ENCODE assay signal across 8 cellular contexts in genomic region chr16:81003610-81004460, GRCh38. TPM values are rescaled to one million over a fixed set of nuclear protein-coding genes. Genes with fewer than 3 reads are reported as not detected.
DNase-seq lines count a peak whose midpoint lies in the region; ATAC-seq, FAIRE-seq and TF ChIP-seq lines count a peak whose summit lies in the region.

No MANE protein-coding gene starts in this region.

- peaks cover 91% of the 10 kb centered on the region for H3K79me2 ChIP-seq in KMS-11 (ENCODE audit: insufficient read depth, low read depth)

- no peak overlapping the region for H2AFZ ChIP-seq in KMS-11 (ENCODE audit: low read depth)

- H4K20me1 ChIP-seq in KMS-11 (ENCODE audit: insufficient read depth) = peaks cover 4% of the 10 kb centered on the region; the same call in 1 of the 2 replicates

- no peak for TF ChIP-seq RAD21 in A549 (conservative IDR thresholded peaks at IDR 0.05 in 1 of 2, IDR thresholded peaks at IDR 0.05 in 1 of 2)

- H3K27ac ChIP-seq in A549 = peak overlapping the region in 1 of 2 experiments; percentile 19; a peak in 1 of 6 replicates
- H3K27ac ChIP-seq in KMS-11 = peak overlapping the region; percentile 14; the same call in 1 of the 2 replicates
- H3K27ac ChIP-seq in mucosa of rectum (ENCODE audit: low read depth in 2 of 2, low read length in 2 of 2) = peak overlapping the region; percentile 48 to 58

- CTCF ChIA-PET in A549 (lab: Yijun Ruan, JAX) = interaction anchor here (0.6 to 6.1 kb wide), 34 partner anchors 9 to 739 kb away, joined by 3 to 33 read pairs (median 5); partner anchors contain the start of gene ATMIN

- TF ChIP-seq POLR2A in A549 (IDR thresholded peaks at IDR 0.05; ENCODE audit: low read length) = no peak

- H3K9ac ChIP-seq in KMS-11 (peak overlapping the region; percentile 3; the same call in 1 of the 2 replicates), mucosa of rectum (ENCODE audit: low read depth in 1 of 2, low read length in 2 of 2) (peak overlapping the region; percentile 10 to 49)

- no peaks in the 10 kb centered on the region for H3K9me3 ChIP-seq in A549
- no peaks in the 10 kb centered on the region for H3K9me3 ChIP-seq in mucosa of rectum (ENCODE audit: control insufficient read depth in 2 of 2, low read length in 2 of 2)

- no peak for FAIRE-seq in A549 (lab: Jason Lieb, UNC)

- H3K4me1 ChIP-seq in A549 (peaks cover 24% of the 10 kb centered on the region), KMS-11 (ENCODE audit: low read depth, poor library complexity, severe bottlenecking) (peaks cover 47% of the 10 kb centered on the region), mucosa of rectum (ENCODE audit: control insufficient read depth in 2 of 2, insufficient read depth in 2 of 2, low read length in 2 of 2) (peaks cover 17 to 22% of the 10 kb centered on the region in 2 donors)

- no peak for ATAC-seq in A549
- no peak for ATAC-seq in HG03442 (IDR thresholded peaks at IDR 0.05; ENCODE audit: unreplicated experiment)
- ATAC-seq in HG03139 (IDR thresholded peaks at IDR 0.05; ENCODE audit: unreplicated experiment) = no peak

- H3K27me3 ChIP-seq in KMS-11 (ENCODE audit: insufficient read depth, low read depth) (no peaks in the 10 kb centered on the region), mucosa of rectum (ENCODE audit: control insufficient read depth in 2 of 2, insufficient read depth in 2 of 2, low read length in 2 of 2) (no peaks in the 10 kb centered on the region)

- 74% methylated on average over 11 of the region's 11 CpGs for WGBS in A549 (ENCODE audit: missing lambda C conversion rate)

- POLR2A ChIA-PET in A549 (lab: Yijun Ruan, JAX) = no interaction called here

- H3K36me3 ChIP-seq in KMS-11 (ENCODE audit: insufficient read depth) = no peaks in the 10 kb centered on the region
- H3K36me3 ChIP-seq in mucosa of rectum (ENCODE audit: control insufficient read depth in 2 of 2, insufficient read depth in 2 of 2, low read length in 2 of 2) = no peaks in the 10 kb centered on the region

- no peak overlapping the region for H3K4me3 ChIP-seq in A549
- H3K4me3 ChIP-seq in KMS-11 (IDR thresholded peaks at IDR 0.05; ENCODE audit: insufficient read depth, low read depth, low read length) = no peak overlapping the region
- H3K4me3 ChIP-seq in mucosa of rectum (ENCODE audit: low read length in 2 of 2) = peak overlapping the region; percentile 48 to 66

- no peak for TF ChIP-seq EP300 in A549 (IDR thresholded peaks at IDR 0.05)

- no peak for DNase-seq in A549 (ENCODE audit: low read depth in 1 of 2, low spot score in 1 of 2)
- DNase-seq in amniotic epithelial cell (ENCODE audit: low read depth) = peak; percentile 81
- DNase-seq in HUDEP-2 (lab: John Stamatoyannopoulos, UW; ENCODE audit: unreplicated experiment in 76 of 76) = no peak
- DNase-seq in globus pallidus (ENCODE audit: low spot score) = no peak

- peak overlapping the region; percentile 96 for H3K4me2 ChIP-seq in A549
- peak overlapping the region; percentile 70 for H3K4me2 ChIP-seq in KMS-11

- no peak for TF ChIP-seq CTCF in A549 (IDR thresholded peaks at IDR 0.05)
- TF ChIP-seq CTCF in KMS-11 (conservative IDR thresholded peaks at IDR 0.05; ENCODE audit: low read depth, low read length) = no peak

TF ChIP-seq in A549, 52 proteins besides CTCF, POLR2A, EP300 and RAD21:
- TF ChIP-seq EHF (CRISPR knock-in tag; IDR thresholded peaks at IDR 0.05) = no peak
- no peak for TF ChIP-seq RFX5 (IDR thresholded peaks at IDR 0.05)
- TF ChIP-seq SREBF2 (IDR thresholded peaks at IDR 0.05) = no peak
- TF ChIP-seq HOXB5 (CRISPR knock-in tag; IDR thresholded peaks at IDR 0.05) = no peak
- TF ChIP-seq ZNF302 (CRISPR knock-in tag; IDR thresholded peaks at IDR 0.05) = no peak
- TF ChIP-seq KDM1A (IDR thresholded peaks at IDR 0.05; ENCODE audit: low read depth) = no peak
- no peak for TF ChIP-seq RCOR1 (IDR thresholded peaks at IDR 0.05; ENCODE audit: low read depth, low read length)
- no peak for TF ChIP-seq GATA3 (IDR thresholded peaks at IDR 0.05; ENCODE audit: borderline replicate concordance)

RNA-seq across cellular contexts. Expression of gene CMC2, which starts 2.9 kb away (rescaled TPM):
- polyA plus RNA-seq in A549 (2011; rRNA removed) (185 and 207 TPM in 2 replicates), A549 (2017; fragmentation: RNase III; extraction: RNeasy Plus Mini Kit Qiagen cat#74134 plus additional on column Dnase treatment) (136 to 143 TPM (median 141 TPM) in 3 replicates)
- 175 and 179 TPM in 2 replicates for polyA plus RNA-seq in A549 (2012; cell fraction: cytosol; rRNA removed)
- polyA plus RNA-seq in A549 (2012; cell fraction: nucleus; rRNA removed) = 72.0 and 85.7 TPM in 2 replicates
- polyA minus RNA-seq in A549 (2011; rRNA and poly(A)+ RNA removed) = 17.3 and 18.5 TPM in 2 replicates

RNA-seq across cellular contexts. Expression of gene CENPN, which starts 3.2 kb away (rescaled TPM):
- polyA plus RNA-seq in A549 (2011; rRNA removed) = 89.5 and 101 TPM in 2 replicates
- polyA plus RNA-seq in A549 (2012; cell fraction: cytosol; rRNA removed) = 54.4 and 65.0 TPM in 2 replicates
- 12.5 and 17.8 TPM in 2 replicates for polyA plus RNA-seq in A549 (2012; cell fraction: nucleus; rRNA removed)
- 68.4 to 84.3 TPM (median 82.6 TPM) in 3 replicates for polyA plus RNA-seq in A549 (2017; fragmentation: RNase III; extraction: RNeasy Plus Mini Kit Qiagen cat#74134 plus additional on column Dnase treatment)
- polyA minus RNA-seq in A549 (2011; rRNA and poly(A)+ RNA removed) = 55.3 and 77.3 TPM in 2 replicates

RNA-seq across cellular contexts. Expression of gene ATMIN, which starts 31.8 kb away (rescaled TPM):
- polyA plus RNA-seq in A549 (2011; rRNA removed) (50.4 and 56.4 TPM in 2 replicates), A549 (2017; fragmentation: RNase III; extraction: RNeasy Plus Mini Kit Qiagen cat#74134 plus additional on column Dnase treatment) (26.1 to 26.3 TPM (median 26.2 TPM) in 3 replicates)
- polyA plus RNA-seq in A549 (2012; cell fraction: cytosol; rRNA removed) = 13.0 and 17.0 TPM in 2 replicates
- polyA plus RNA-seq in A549 (2012; cell fraction: nucleus; rRNA removed) = 4.8 and 7.0 TPM in 2 replicates
- 34.9 and 37.5 TPM in 2 replicates for polyA minus RNA-seq in A549 (2011; rRNA and poly(A)+ RNA removed)

Comparison
In these comparisons a context has a peak if more than half of its experiments do, and no peak if none do; other contexts are left out.
1. H3K4me3 ChIP-seq: peak in mucosa of rectum (2 of 2); none in A549 (single experiment) and KMS-11 (single experiment).